Comparison of ENCODE assay signal across 9 cellular contexts in genomic region chr15:70761931-70762468, GRCh38. TPM values are rescaled to one million over a fixed set of nuclear protein-coding genes. Genes with fewer than 3 reads are reported as not detected.
DNase-seq lines count a peak whose midpoint lies in the region; ATAC-seq and TF ChIP-seq lines count a peak whose summit lies in the region.
"Had no signal": no experiment of that assay in that cellular context is flagged by ENCODE, and none has a peak within 500 bp of the region (broad histone marks: within the 10 kb centered on the region; RNA-seq: fewer than 3 reads in every experiment).

No MANE protein-coding gene starts in this region.

- BruUV-seq in HCT116 (replicated peaks; lab: Mats Ljungman, UMichigan) = TSS peak; percentile 50

- no peak for TF ChIP-seq RAD21 in HCT116 (IDR thresholded peaks at IDR 0.05; ENCODE audit: low read depth)

- ATAC-seq in HCT116 = no peak
- ATAC-seq in right cardiac atrium = no peak
- no peak for ATAC-seq in GM19351 (IDR thresholded peaks at IDR 0.05; ENCODE audit: unreplicated experiment)
- ATAC-seq in GM18858 (IDR thresholded peaks at IDR 0.05; ENCODE audit: unreplicated experiment) = no peak

- no peaks in the 10 kb centered on the region for H3K9me2 ChIP-seq in HCT116 (ENCODE audit: insufficient read depth)

- no peak overlapping the region for H3K27ac Mint-ChIP-seq in activated CD4-positive, alpha-beta memory T cell treated with anti-CD3 and anti-CD28 coated beads, Interleukin-2, amount 10 ng/mL, durations not matched to agents 7 days and 5 days

- H3K27ac ChIP-seq in HCT116 (ENCODE audit: low read depth, low read length) (peak overlapping the region; percentile 88; the same call in 1 of the 2 replicates), right cardiac atrium (ENCODE audit: low read length) (no peak overlapping the region), skeletal muscle tissue (ENCODE audit: low read depth, low read length) (peak overlapping the region; percentile 95)

- H3K4me3 ChIP-seq in HCT116 (replicated peaks in 1 of 2; ENCODE audit: low read depth in 1 of 2, low read length in 2 of 2) = peak overlapping the region; percentile 81 to 92
- peak overlapping the region; percentile 80 for H3K4me3 ChIP-seq in right cardiac atrium (ENCODE audit: low read length)
- peak overlapping the region; percentile 89 to 94 (median 93) for H3K4me3 ChIP-seq in skeletal muscle tissue (ENCODE audit: low read length in 3 of 3)

- POLR2A ChIA-PET in HCT116 (lab: Charles Lee) = no interaction called here
- POLR2A ChIA-PET in activated CD4-positive, alpha-beta memory T cell treated with anti-CD3 and anti-CD28 coated beads, Interleukin-2, amount 10 ng/mL, durations not matched to agents 7 days and 5 days (lab: Charles Lee) = no interaction called here

- DNase-seq in HCT116 (ENCODE audit: low read depth, low spot score) (no peak), right cardiac atrium (no peak), NOMO-1 (lab: John Stamatoyannopoulos, UW; ENCODE audit: unreplicated experiment in 2 of 2) (no peak), KBM-7 (no peak)
- no peak for DNase-seq in activated CD4-positive, alpha-beta memory T cell treated with anti-CD3 and anti-CD28 coated beads, Interleukin-2, amount 10 ng/mL, durations not matched to agents 7 days and 5 days
- DNase-seq: GOT3 had no signal

- no peaks in the 10 kb centered on the region for H3K9me3 Mint-ChIP-seq in activated CD4-positive, alpha-beta memory T cell treated with anti-CD3 and anti-CD28 coated beads, Interleukin-2, amount 10 ng/mL, durations not matched to agents 7 days and 5 days

- peaks cover 14% of the 10 kb centered on the region for H3K4me1 Mint-ChIP-seq in activated CD4-positive, alpha-beta memory T cell treated with anti-CD3 and anti-CD28 coated beads, Interleukin-2, amount 10 ng/mL, durations not matched to agents 7 days and 5 days

- peak overlapping the region; percentile 73 for H3K4me2 ChIP-seq in HCT116 (ENCODE audit: low read length)

- no peaks in the 10 kb centered on the region for H4K20me1 ChIP-seq in HCT116 (ENCODE audit: insufficient read depth)

- peak overlapping the region; percentile 77 for H3K4me3 Mint-ChIP-seq in activated CD4-positive, alpha-beta memory T cell treated with anti-CD3 and anti-CD28 coated beads, Interleukin-2, amount 10 ng/mL, durations not matched to agents 7 days and 5 days

- WGBS in right cardiac atrium = 9% methylated on average over 7 of the region's 7 CpGs

- peaks cover 65% of the 10 kb centered on the region for H3K27me3 Mint-ChIP-seq in activated CD4-positive, alpha-beta memory T cell treated with anti-CD3 and anti-CD28 coated beads, Interleukin-2, amount 10 ng/mL, durations not matched to agents 7 days and 5 days

- H3K79me2 ChIP-seq in HCT116 (ENCODE audit: insufficient read depth, low read length) = peaks cover 45% of the 10 kb centered on the region

- no peaks in the 10 kb centered on the region for H3K36me3 Mint-ChIP-seq in activated CD4-positive, alpha-beta memory T cell treated with anti-CD3 and anti-CD28 coated beads, Interleukin-2, amount 10 ng/mL, durations not matched to agents 7 days and 5 days (ENCODE audit: low read depth)

- H3K27me3 ChIP-seq in HCT116 (ENCODE audit: insufficient read depth, low read length) (no peaks in the 10 kb centered on the region), right cardiac atrium (ENCODE audit: control insufficient read depth, insufficient read depth) (no peaks in the 10 kb centered on the region), skeletal muscle tissue (ENCODE audit: control insufficient read depth in 3 of 3, insufficient read depth in 3 of 3, low read length in 3 of 3) (no peaks in the 10 kb centered on the region)

- H3K9me3 ChIP-seq in HCT116 (ENCODE audit: control insufficient read depth in 1 of 2, insufficient read depth in 1 of 2, low read depth in 1 of 2, low read length in 2 of 2) (no peaks in the 10 kb centered on the region), right cardiac atrium (ENCODE audit: control insufficient read depth, low read length) (no peaks in the 10 kb centered on the region), skeletal muscle tissue (ENCODE audit: control insufficient read depth in 3 of 3, low read length in 3 of 3) (no peaks in the 10 kb centered on the region)

- no peak overlapping the region for H2AFZ ChIP-seq in HCT116 (ENCODE audit: low read depth, low read length, poor library complexity, severe bottlenecking)

- no peak for TF ChIP-seq POLR2A in HCT116 (IDR thresholded peaks at IDR 0.05; ENCODE audit: borderline replicate concordance, extremely low read depth, insufficient read depth, insufficient read length)

- CTCF ChIA-PET in HCT116 (lab: Charles Lee) = no interaction called here
- CTCF ChIA-PET in activated CD4-positive, alpha-beta memory T cell treated with anti-CD3 and anti-CD28 coated beads, Interleukin-2, amount 10 ng/mL, durations not matched to agents 7 days and 5 days (lab: Charles Lee) = interaction anchor here (0.8 kb wide), 1 partner anchor 50 kb away, joined by 3 read pairs; no protein-coding TSS in a partner anchor

- peak overlapping the region; percentile 91 for H3K9ac ChIP-seq in HCT116 (ENCODE audit: low read length)
- peak overlapping the region; percentile 94 to 97 (median 94) for H3K9ac ChIP-seq in skeletal muscle tissue (ENCODE audit: low read depth in 1 of 3, low read length in 3 of 3)

- H3K36me3 ChIP-seq in HCT116 (ENCODE audit: control insufficient read depth in 1 of 2, insufficient read depth in 2 of 2, low read length in 2 of 2) (no peaks in the 10 kb centered on the region), skeletal muscle tissue (ENCODE audit: control insufficient read depth in 3 of 3, insufficient read depth in 3 of 3, low read length in 3 of 3) (peaks cover 0 to 2% (median 0%) of the 10 kb centered on the region in 3 donors)

- H3K4me1 ChIP-seq in HCT116 (ENCODE audit: control insufficient read depth in 1 of 2, insufficient read depth in 2 of 2, low read length in 2 of 2) (peaks cover 14 to 25% of the 10 kb centered on the region in 2 experiments), right cardiac atrium (ENCODE audit: control insufficient read depth, insufficient read depth, low read length) (peaks cover 4% of the 10 kb centered on the region), skeletal muscle tissue (ENCODE audit: control insufficient read depth in 3 of 3, insufficient read depth in 3 of 3, low read length in 3 of 3) (peaks cover 31 to 34% (median 33%) of the 10 kb centered on the region in 3 donors)

- in situ Hi-C loops in KBM-7 (cut with MboI; ENCODE audit: low pct_unique_long_range_greater_than_20kb, low sequenced_read_pairs) = no loop called here

- intact Hi-C loops in HCT116 (cut with micrococcal nuclease) (loop anchor here (5.0 kb wide), 1 partner anchor 50 kb away; no protein-coding TSS in a partner anchor), right cardiac atrium (cut with DNase I) (loop anchor here in 3 of 4 donors (10.0 kb wide), 4 partner anchors 57 to 77 kb away; no protein-coding TSS in a partner anchor)

- RAD21 ChIA-PET in HCT116 (lab: Charles Lee; ENCODE audit: low non-redundant PET in 1 of 2, low total read pairs in 2 of 2, uncharacterized antibody in 2 of 2, unreplicated experiment in 2 of 2) = no interaction called here

- TF ChIP-seq CTCF in HCT116 (IDR thresholded peaks at IDR 0.05 in 2 of 3, conservative IDR thresholded peaks at IDR 0.05 in 1 of 3; ENCODE audit: borderline replicate concordance in 1 of 3, insufficient read depth in 1 of 3, low read depth in 2 of 3, low read length in 2 of 3) = no peak

TF ChIP-seq in HCT116, 20 proteins besides CTCF, POLR2A, EP300 and RAD21 (continues in another document):
- TF ChIP-seq, protein P1, sequence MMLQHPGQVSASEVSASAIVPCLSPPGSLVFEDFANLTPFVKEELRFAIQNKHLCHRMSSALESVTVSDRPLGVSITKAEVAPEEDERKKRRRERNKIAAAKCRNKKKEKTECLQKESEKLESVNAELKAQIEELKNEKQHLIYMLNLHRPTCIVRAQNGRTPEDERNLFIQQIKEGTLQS (IDR thresholded peaks at IDR 0.05) = no peak
- TF ChIP-seq ZNF274 (IDR thresholded peaks at IDR 0.05; ENCODE audit: low read depth, low read length) (no peak), SIN3A (IDR thresholded peaks at IDR 0.05; ENCODE audit: low read depth) (no peak), SRF (IDR thresholded peaks at IDR 0.05; ENCODE audit: low read depth) (no peak), ZFX (IDR thresholded peaks at IDR 0.05) (no peak; the same call in 1 of the 2 replicates), TCF7L2 (IDR thresholded peaks at IDR 0.05; ENCODE audit: borderline replicate concordance, extremely low read depth, insufficient read depth, insufficient read length) (no peak), EZH2 (IDR thresholded peaks at IDR 0.05) (no peak), EGR1 (IDR thresholded peaks at IDR 0.05; ENCODE audit: low read depth) (no peak)
- TF ChIP-seq, protein P2, sequence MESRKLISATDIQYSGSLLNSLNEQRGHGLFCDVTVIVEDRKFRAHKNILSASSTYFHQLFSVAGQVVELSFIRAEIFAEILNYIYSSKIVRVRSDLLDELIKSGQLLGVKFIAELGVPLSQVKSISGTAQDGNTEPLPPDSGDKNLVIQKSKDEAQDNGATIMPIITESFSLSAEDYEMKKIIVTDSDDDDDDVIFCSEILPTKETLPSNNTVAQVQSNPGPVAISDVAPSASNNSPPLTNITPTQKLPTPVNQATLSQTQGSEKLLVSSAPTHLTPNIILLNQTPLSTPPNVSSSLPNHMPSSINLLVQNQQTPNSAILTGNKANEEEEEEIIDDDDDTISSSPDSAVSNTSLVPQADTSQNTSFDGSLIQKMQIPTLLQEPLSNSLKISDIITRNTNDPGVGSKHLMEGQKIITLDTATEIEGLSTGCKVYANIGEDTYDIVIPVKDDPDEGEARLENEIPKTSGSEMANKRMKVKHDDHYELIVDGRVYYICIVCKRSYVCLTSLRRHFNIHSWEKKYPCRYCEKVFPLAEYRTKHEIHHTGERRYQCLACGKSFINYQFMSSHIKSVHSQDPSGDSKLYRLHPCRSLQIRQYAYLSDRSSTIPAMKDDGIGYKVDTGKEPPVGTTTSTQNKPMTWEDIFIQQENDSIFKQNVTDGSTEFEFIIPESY (IDR thresholded peaks at IDR 0.05; ENCODE audit: extremely low read depth, insufficient replicate concordance, low read length) = no peak

RNA-seq across cellular contexts. Expression of gene UACA, which starts 1.4 kb away (rescaled TPM):
- 47.4 TPM for total RNA-seq in HCT116 (2021; ENCODE audit: unreplicated experiment)
- polyA plus RNA-seq in HCT116 (2012) = 54.6 and 59.5 TPM in 2 replicates
- total RNA-seq in activated CD4-positive, alpha-beta memory T cell treated with anti-CD3 and anti-CD28 coated beads, Interleukin-2, amount 10 ng/mL, durations not matched to agents 7 days and 5 days = 1 to 10 TPM in 1 of 2 experiments, under 1 TPM in 1; 0.58 to 1.3 TPM
- 10 to 100 TPM; 29.7 to 61.6 (median 48.5) TPM for total RNA-seq in right cardiac atrium
- polyA plus RNA-seq in right cardiac atrium = 28.9 TPM
- 100 TPM for total RNA-seq in skeletal muscle tissue

Comparison
In these comparisons a context has a peak if more than half of its experiments do, and no peak if none do; other contexts are left out.
1. RNA of gene UACA, which starts 1.4 kb away (total RNA-seq): 100 TPM in skeletal muscle tissue (single experiment), 29.7 to 61.6 TPM in right cardiac atrium and 47.4 TPM in HCT116 (single experiment); 0.58 to 1.3 TPM in activated CD4-positive, alpha-beta memory T cell treated with anti-CD3 and anti-CD28 coated beads, Interleukin-2, amount 10 ng/mL, durations not matched to agents 7 days and 5 days; every median in the first group is over 10 times any median in the second.
2. Peak in every context shown above with its lines, with median percentiles within 50 percentile points of each other: H3K4me3 ChIP-seq.